In the genomic region with DNA sequence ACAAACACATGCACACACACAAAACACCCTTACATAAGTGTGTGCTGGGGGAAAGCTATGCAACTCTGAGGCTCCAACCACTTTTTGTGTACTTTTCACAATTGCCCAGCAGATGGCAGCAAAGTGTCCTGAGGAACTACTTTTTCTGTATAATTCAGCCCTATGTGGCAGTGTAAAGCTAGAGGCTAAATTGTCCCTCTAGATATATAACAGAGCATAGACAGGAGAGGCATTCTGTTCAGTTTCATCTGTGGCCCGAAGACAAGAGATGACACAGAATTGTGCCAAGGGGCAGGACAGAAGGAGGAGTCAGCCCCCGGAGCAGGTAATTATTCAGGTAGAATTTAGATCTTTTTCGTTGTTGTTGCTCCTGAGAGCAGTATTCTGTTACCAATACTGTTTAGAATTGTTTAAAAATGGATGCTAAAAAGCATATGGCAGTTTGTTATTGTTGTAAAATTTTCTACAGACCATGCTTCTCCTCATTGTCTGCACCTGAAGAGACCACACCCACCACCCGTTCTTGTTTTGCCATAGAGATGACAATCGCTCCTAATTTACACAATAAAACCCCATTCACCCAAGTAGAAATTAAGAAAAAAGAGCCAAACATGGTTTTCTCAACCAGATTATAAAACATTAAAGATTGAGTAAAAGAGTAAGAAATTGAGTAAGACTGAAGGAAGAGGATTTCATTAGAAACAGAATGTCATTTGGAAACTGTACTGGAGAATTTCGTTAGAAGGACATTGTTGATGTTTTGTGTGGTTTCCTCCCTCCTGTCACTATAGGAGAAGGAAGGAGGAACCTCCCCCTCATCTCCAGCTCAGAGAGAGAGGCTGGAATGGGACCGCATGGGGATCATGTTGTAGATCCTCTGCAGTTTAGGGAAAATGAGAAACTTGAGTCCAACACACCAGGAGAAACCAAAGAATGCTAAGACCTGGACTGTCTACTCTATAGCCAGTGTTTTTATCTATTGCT, we compare ENCODE assay signal across 8 cellular contexts. TPM values are rescaled to one million over a fixed set of nuclear protein-coding genes. Genes with fewer than 3 reads are reported as not detected.
A peak's percentile ranks its signal among the peaks of the same experiment; 100 is the strongest.
DNase-seq lines count a peak whose midpoint lies in the region; ATAC-seq and TF ChIP-seq lines count a peak whose summit lies in the region.

No MANE protein-coding gene starts in this region.

- no peak overlapping the region; the same call in 1 of the 3 replicates for H3K4me3 Mint-ChIP-seq in GM23338

- H4K20me1 ChIP-seq in DOHH2 (ENCODE audit: control insufficient read depth, insufficient read depth, low read depth, low read length) (no peaks in the 10 kb centered on the region), GM23338 (replicated peaks; ENCODE audit: insufficient read depth) (no peaks in the 10 kb centered on the region), Loucy (ENCODE audit: insufficient read depth, low read length, poor library complexity, severe bottlenecking) (no peaks in the 10 kb centered on the region)

- H3K36me3 Mint-ChIP-seq in GM23338 (ENCODE audit: low read depth): peaks cover 63% of the 10 kb centered on the region

- H3K4me3 ChIP-seq in DOHH2 (ENCODE audit: low read length): peak overlapping the region; percentile 56
- H3K4me3 ChIP-seq in GM23338: peak overlapping the region; percentile 11
- no peak overlapping the region for H3K4me3 ChIP-seq in Loucy (ENCODE audit: low read length, poor library complexity, severe bottlenecking)
- H3K4me3 ChIP-seq in SJSA1: no peak overlapping the region
- H3K4me3 ChIP-seq in parathyroid adenoma (ENCODE audit: low read depth, low read length): no peak overlapping the region
- no peak overlapping the region for H3K4me3 ChIP-seq in uterus

- H3K9me2 ChIP-seq in DOHH2 (replicated peaks; ENCODE audit: control insufficient read depth, low read length): no peaks in the 10 kb centered on the region
- peaks cover 12% of the 10 kb centered on the region for H3K9me2 ChIP-seq in GM23338 (ENCODE audit: insufficient read depth)
- H3K9me2 ChIP-seq in Loucy (replicated peaks; ENCODE audit: low read depth, low read length): no peaks in the 10 kb centered on the region

- no peak overlapping the region for H2AFZ ChIP-seq in GM23338
- peak overlapping the region; percentile 50; the same call in 1 of the 2 replicates for H2AFZ ChIP-seq in Loucy (ENCODE audit: low read length)
- no peak overlapping the region for H2AFZ ChIP-seq in parathyroid adenoma

- H3K27ac ChIP-seq in DOHH2 (ENCODE audit: low read depth, low read length): peak overlapping the region; percentile 35
- H3K27ac ChIP-seq in GM23338 (ENCODE audit: low read depth): no peak overlapping the region; the same call in 1 of the 2 replicates
- H3K27ac ChIP-seq in SJSA1: no peak overlapping the region
- peak overlapping the region; percentile 24 for H3K27ac ChIP-seq in parathyroid adenoma
- no peak overlapping the region for H3K27ac ChIP-seq in uterus

- intact Hi-C loops in uterus (cut with DNase I; ENCODE audit: low total_unique reads): no loop called here

- H3K4me1 ChIP-seq in DOHH2 (ENCODE audit: control insufficient read depth, low read length): peaks cover 46% of the 10 kb centered on the region
- H3K4me1 ChIP-seq in GM23338 (ENCODE audit: insufficient read depth): peaks cover 11% of the 10 kb centered on the region
- peaks cover 3% of the 10 kb centered on the region for H3K4me1 ChIP-seq in Loucy (ENCODE audit: insufficient read depth, low read length, poor library complexity, severe bottlenecking)
- H3K4me1 ChIP-seq in SJSA1 (replicated peaks): no peaks in the 10 kb centered on the region
- no peaks in the 10 kb centered on the region for H3K4me1 ChIP-seq in parathyroid adenoma
- H3K4me1 ChIP-seq in uterus: no peaks in the 10 kb centered on the region

- DNase-seq in GM23338 (ENCODE audit: low spot score) (peak; percentile 88), SJSA1 (ENCODE audit: low read depth in 1 of 2, low spot score in 2 of 2) (peak; percentile 64 to 69), glomerular visceral epithelial cell (ENCODE audit: extremely low spot score) (peak; percentile 60), uterus (peak; percentile 13 to 17)
- peak in 3 of 4 experiments; percentile 2 to 19 (median 19) for DNase-seq in activated naive CD4-positive, alpha-beta T cell (lab: John Stamatoyannopoulos, UW)

- ATAC-seq in GM23338: peak; percentile 88

- H3K27me3 Mint-ChIP-seq in GM23338 (ENCODE audit: insufficient read depth, low read depth, poor library complexity): no peaks in the 10 kb centered on the region

- TF ChIP-seq CTCF in DOHH2 (IDR thresholded peaks at IDR 0.05; ENCODE audit: low read depth, low read length, poor library complexity, severe bottlenecking): peak; percentile 76
- TF ChIP-seq CTCF in GM23338 (conservative IDR thresholded peaks at IDR 0.05; ENCODE audit: low read depth in 2 of 2): peak; percentile 76 to 86
- TF ChIP-seq CTCF in Loucy (conservative IDR thresholded peaks at IDR 0.05; ENCODE audit: low read length): peak; percentile 84
- peak; percentile 64 for TF ChIP-seq CTCF in parathyroid adenoma (IDR thresholded peaks at IDR 0.05)
- TF ChIP-seq CTCF in uterus (IDR thresholded peaks at IDR 0.05): peak; percentile 37 to 61 (median 52)

- H3F3A ChIP-seq in DOHH2 (ENCODE audit: control insufficient read depth, insufficient read depth) (no peaks in the 10 kb centered on the region), GM23338 (replicated peaks; ENCODE audit: low read depth) (no peaks in the 10 kb centered on the region), Loucy (ENCODE audit: low read depth) (no peaks in the 10 kb centered on the region)

- H3K27me3 ChIP-seq in DOHH2 (ENCODE audit: control insufficient read depth, low read length): no peaks in the 10 kb centered on the region
- H3K27me3 ChIP-seq in GM23338 (ENCODE audit: insufficient read depth): no peaks in the 10 kb centered on the region
- no peaks in the 10 kb centered on the region for H3K27me3 ChIP-seq in Loucy (ENCODE audit: insufficient read depth, low read length, poor library complexity, severe bottlenecking)
- peaks cover 15% of the 10 kb centered on the region for H3K27me3 ChIP-seq in SJSA1 (replicated peaks)
- no peaks in the 10 kb centered on the region for H3K27me3 ChIP-seq in parathyroid adenoma (ENCODE audit: control insufficient read depth, insufficient read depth, low read length)
- no peaks in the 10 kb centered on the region for H3K27me3 ChIP-seq in uterus

- H3K79me2 ChIP-seq in DOHH2 (ENCODE audit: control insufficient read depth, low read length) (no peaks in the 10 kb centered on the region), GM23338 (replicated peaks; ENCODE audit: insufficient read depth) (no peaks in the 10 kb centered on the region), Loucy (ENCODE audit: insufficient read depth, low read length) (no peaks in the 10 kb centered on the region), parathyroid adenoma (no peaks in the 10 kb centered on the region)

- peaks cover 58% of the 10 kb centered on the region for H3K9me3 Mint-ChIP-seq in GM23338

- peak overlapping the region; percentile 73 for H3K4me2 ChIP-seq in DOHH2 (ENCODE audit: low read length)
- peak overlapping the region; percentile 59 for H3K4me2 ChIP-seq in GM23338
- no peak overlapping the region for H3K4me2 ChIP-seq in Loucy (ENCODE audit: low read depth, low read length, poor library complexity, severe bottlenecking)
- no peak overlapping the region for H3K4me2 ChIP-seq in parathyroid adenoma (ENCODE audit: low read length)

- H3K36me3 ChIP-seq in DOHH2 (ENCODE audit: control insufficient read depth, low read length): peaks cover 19% of the 10 kb centered on the region; the same call in 1 of the 2 replicates
- no peaks in the 10 kb centered on the region; the same call in 1 of the 2 replicates for H3K36me3 ChIP-seq in GM23338 (ENCODE audit: insufficient read depth)
- H3K36me3 ChIP-seq in Loucy (ENCODE audit: insufficient read depth, low read length): no peaks in the 10 kb centered on the region
- H3K36me3 ChIP-seq in SJSA1: no peaks in the 10 kb centered on the region
- H3K36me3 ChIP-seq in parathyroid adenoma (ENCODE audit: control insufficient read depth, insufficient read depth, low read length): no peaks in the 10 kb centered on the region
- H3K36me3 ChIP-seq in uterus: no peaks in the 10 kb centered on the region

- H3K9me3 ChIP-seq in DOHH2 (ENCODE audit: control insufficient read depth, insufficient read depth, low read length) (peaks cover 43% of the 10 kb centered on the region), Loucy (ENCODE audit: insufficient read depth, low read depth, low read length) (peaks cover 5% of the 10 kb centered on the region; the same call in 1 of the 2 replicates), SJSA1 (replicated peaks) (no peaks in the 10 kb centered on the region), parathyroid adenoma (ENCODE audit: control insufficient read depth, low read length) (no peaks in the 10 kb centered on the region), uterus (no peaks in the 10 kb centered on the region)

- peak overlapping the region; percentile 16; the same call in 1 of the 2 replicates for H3K27ac Mint-ChIP-seq in GM23338

- H3K4me1 Mint-ChIP-seq in GM23338: peaks cover 16% of the 10 kb centered on the region

- TF ChIP-seq POLR2A in uterus (IDR thresholded peaks at IDR 0.05): no peak

- H3K9ac ChIP-seq in Loucy (ENCODE audit: low read depth, low read length, poor library complexity, severe bottlenecking) (no peak overlapping the region), parathyroid adenoma (no peak overlapping the region)

TF ChIP-seq in GM23338, 12 proteins besides CTCF, POLR2A, EP300 and RAD21 (continues in another document):
- TF ChIP-seq, protein P1, sequence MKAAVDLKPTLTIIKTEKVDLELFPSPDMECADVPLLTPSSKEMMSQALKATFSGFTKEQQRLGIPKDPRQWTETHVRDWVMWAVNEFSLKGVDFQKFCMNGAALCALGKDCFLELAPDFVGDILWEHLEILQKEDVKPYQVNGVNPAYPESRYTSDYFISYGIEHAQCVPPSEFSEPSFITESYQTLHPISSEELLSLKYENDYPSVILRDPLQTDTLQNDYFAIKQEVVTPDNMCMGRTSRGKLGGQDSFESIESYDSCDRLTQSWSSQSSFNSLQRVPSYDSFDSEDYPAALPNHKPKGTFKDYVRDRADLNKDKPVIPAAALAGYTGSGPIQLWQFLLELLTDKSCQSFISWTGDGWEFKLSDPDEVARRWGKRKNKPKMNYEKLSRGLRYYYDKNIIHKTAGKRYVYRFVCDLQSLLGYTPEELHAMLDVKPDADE (IDR thresholded peaks at IDR 0.05): no peak

RNA-seq across cellular contexts. Expression of gene MS4A7, which starts 14.5 kb away (rescaled TPM):
- 0.07 TPM in 1 of 2 replicates, not detected in the other for total RNA-seq in GM23338 (2014; rRNA removed; shearing (Covaris generic))
- not detected in 2 replicates for polyA plus RNA-seq in GM23338 (2016; fragmentation: Nextera tagmentation; extraction: Ambion mirVana)
- total RNA-seq in SJSA1 (2014; rRNA removed; shearing (Covaris generic)): not detected in 2 replicates
- total RNA-seq in uterus: 10 to 100 TPM; 11.0 to 45.9 (median 29.0) TPM

RNA-seq across cellular contexts. Expression of gene MS4A14, which starts 32.4 kb away (rescaled TPM):
- total RNA-seq in GM23338 (2014; rRNA removed; shearing (Covaris generic)): not detected in 2 replicates
- not detected in 2 replicates for polyA plus RNA-seq in GM23338 (2016; fragmentation: Nextera tagmentation; extraction: Ambion mirVana)
- not detected in 2 replicates for total RNA-seq in SJSA1 (2014; rRNA removed; shearing (Covaris generic))
- 1 to 10 TPM in 1 of 4 donors, under 1 TPM in 1, not detected in 2; 0.26 to 1.7 TPM for total RNA-seq in uterus

RNA-seq across cellular contexts. Expression of gene MS4A6E, which starts 36.8 kb away (rescaled TPM):
- not detected in 2 replicates for total RNA-seq in GM23338 (2014; rRNA removed; shearing (Covaris generic))
- not detected in 2 replicates for polyA plus RNA-seq in GM23338 (2016; fragmentation: Nextera tagmentation; extraction: Ambion mirVana)
- not detected in 2 replicates for total RNA-seq in SJSA1 (2014; rRNA removed; shearing (Covaris generic))
- not detected for total RNA-seq in uterus

Comparison
In these comparisons a context has a peak if more than half of its experiments do, and no peak if none do; other contexts are left out.
1. H3K27ac ChIP-seq: peak in DOHH2 (single experiment) and parathyroid adenoma (single experiment); none in GM23338 (single experiment), SJSA1 (single experiment) and uterus (0 of 2).
2. H3K4me2 ChIP-seq: peak in DOHH2 (single experiment) and GM23338 (single experiment); none in Loucy (single experiment) and parathyroid adenoma (single experiment).
3. H3K4me3 ChIP-seq: peak in DOHH2 (single experiment) and GM23338 (single experiment); none in Loucy (single experiment), SJSA1 (single experiment), parathyroid adenoma (single experiment) and uterus (0 of 2).
4. DNase-seq: peak in every context shown above with its lines; median percentile 88 in GM23338; 66 in SJSA1; 60 in glomerular visceral epithelial cell; 19 in activated naive CD4-positive, alpha-beta T cell; 15 in uterus.
5. RNA of gene MS4A7, which starts 14.5 kb away (total RNA-seq): 11.0 to 45.9 TPM in uterus; 0.07 TPM in GM23338 and not detected in SJSA1; every median in the first group is over 10 times any median in the second.
6. Peak in every context shown above with its lines, with median percentiles within 50 percentile points of each other: CTCF ChIP-seq.